ENCODE assay signal across 28 cellular contexts in genomic region chr11:111459506-111460270, GRCh38. TPM values are rescaled to one million over a fixed set of nuclear protein-coding genes. Genes with fewer than 3 reads are reported as not detected.
DNase-seq lines count a peak whose midpoint lies in the region; ATAC-seq and TF ChIP-seq lines count a peak whose summit lies in the region.
"Had no signal": no experiment of that assay in that cellular context is flagged by ENCODE, and none has a peak within 500 bp of the region (broad histone marks: within the 10 kb centered on the region; RNA-seq: fewer than 3 reads in every experiment).

No MANE protein-coding gene starts in this region.

- H3K27me3 ChIP-seq in Caco-2 (replicated peaks; ENCODE audit: control insufficient read depth, insufficient read depth, low read length) (no peaks in the 10 kb centered on the region), esophagus muscularis mucosa (peaks cover 0 to 33% (median 0%) of the 10 kb centered on the region in 4 donors), osteoblast (ENCODE audit: insufficient read depth, low read length) (peaks cover 14% of the 10 kb centered on the region), adrenal gland (no peaks in the 10 kb centered on the region)

- no peaks in the 10 kb centered on the region for H3K79me2 ChIP-seq in osteoblast (ENCODE audit: insufficient read depth, low read length)

- TF ChIP-seq EP300 in esophagus muscularis mucosa (IDR thresholded peaks at IDR 0.05): no peak

- TF ChIP-seq CTCF in Caco-2 (IDR thresholded peaks at IDR 0.05; ENCODE audit: insufficient read depth in 1 of 2, low read depth in 1 of 2, low read length in 1 of 2, severe bottlenecking in 1 of 2, unreplicated experiment in 1 of 2): peak; percentile 33 to 42
- TF ChIP-seq CTCF in HFFc6 (IDR thresholded peaks at IDR 0.05): peak; percentile 48
- no peak for TF ChIP-seq CTCF in esophagus muscularis mucosa (IDR thresholded peaks at IDR 0.05)
- TF ChIP-seq CTCF in osteoblast (IDR thresholded peaks at IDR 0.05; ENCODE audit: extremely low read depth, low read depth, low read length): peak; percentile 13
- no peak for TF ChIP-seq CTCF in adrenal gland (IDR thresholded peaks at IDR 0.05)

- peaks cover 14% of the 10 kb centered on the region for H3K4me1 ChIP-seq in Caco-2
- no peaks in the 10 kb centered on the region for H3K4me1 ChIP-seq in esophagus muscularis mucosa
- H3K4me1 ChIP-seq in osteoblast (ENCODE audit: insufficient read depth, low read length): no peaks in the 10 kb centered on the region
- no peaks in the 10 kb centered on the region for H3K4me1 ChIP-seq in adrenal gland (replicated peaks in 1 of 2)

- CTCF ChIA-PET in Caco-2 (lab: Charles Lee): no interaction called here

- H3K9me3 ChIP-seq in Caco-2 (no peaks in the 10 kb centered on the region), esophagus muscularis mucosa (no peaks in the 10 kb centered on the region), osteoblast (ENCODE audit: low read depth, low read length) (no peaks in the 10 kb centered on the region), adrenal gland (replicated peaks in 1 of 3) (no peaks in the 10 kb centered on the region)

- no peaks in the 10 kb centered on the region for H3K27me3 Mint-ChIP-seq in Caco-2 (ENCODE audit: insufficient read depth, unreplicated experiment)
- peaks cover 18% of the 10 kb centered on the region for H3K27me3 Mint-ChIP-seq in HFFc6 (ENCODE audit: insufficient read depth)
- H3K27me3 Mint-ChIP-seq in stimulated activated memory B cell treated with anti-CD40 and anti-IgM and Interleukin-4, amounts not matched to agents 10 μg/mL and 1 μg/mL and 100 μg/mL, for 72 hours: peaks cover 74% of the 10 kb centered on the region
- H3K27me3 Mint-ChIP-seq: CD4-positive, CD25-positive, alpha-beta regulatory T cell had no signal

- H3K4me1 Mint-ChIP-seq in Caco-2 (ENCODE audit: low read depth, unreplicated experiment) (peaks cover 6% of the 10 kb centered on the region), HFFc6 (ENCODE audit: low read depth) (peaks cover 11% of the 10 kb centered on the region)
- H3K4me1 Mint-ChIP-seq in stimulated activated memory B cell treated with anti-CD40 and anti-IgM and Interleukin-4, amounts not matched to agents 10 μg/mL and 1 μg/mL and 100 μg/mL, for 72 hours: no peaks in the 10 kb centered on the region
- H3K4me1 Mint-ChIP-seq: activated naive CD4-positive, alpha-beta T cell treated with anti-CD3 and anti-CD28 coated beads, Interleukin-2, amount 50 U/mL, for 24 hours; CD4-positive, CD25-positive, alpha-beta regulatory T cell had no signal

- no peak overlapping the region for H3K4me3 ChIP-seq in Caco-2 (ENCODE audit: low read depth, low read length)
- H3K4me3 ChIP-seq in esophagus muscularis mucosa: no peak overlapping the region
- H3K4me3 ChIP-seq in osteoblast (ENCODE audit: insufficient read depth, low read length): no peak overlapping the region
- H3K4me3 ChIP-seq in adrenal gland: no peak overlapping the region
- H3K4me3 ChIP-seq: cardiac muscle cell, GM12878, lung had no signal

- no peak overlapping the region for H2AFZ ChIP-seq in osteoblast (ENCODE audit: low read length)

- no peaks in the 10 kb centered on the region for H3K36me3 Mint-ChIP-seq in Caco-2 (ENCODE audit: insufficient read depth, unreplicated experiment)
- H3K36me3 Mint-ChIP-seq in HFFc6 (ENCODE audit: low read depth): no peaks in the 10 kb centered on the region
- H3K36me3 Mint-ChIP-seq in stimulated activated memory B cell treated with anti-CD40 and anti-IgM and Interleukin-4, amounts not matched to agents 10 μg/mL and 1 μg/mL and 100 μg/mL, for 72 hours: no peaks in the 10 kb centered on the region
- H3K36me3 Mint-ChIP-seq: activated naive CD4-positive, alpha-beta T cell treated with anti-CD3 and anti-CD28 coated beads, Interleukin-2, amount 50 U/mL, for 24 hours; CD4-positive, CD25-positive, alpha-beta regulatory T cell had no signal

- H3K9me3 Mint-ChIP-seq in Caco-2 (ENCODE audit: unreplicated experiment) (no peaks in the 10 kb centered on the region), HFFc6 (no peaks in the 10 kb centered on the region)
- H3K9me3 Mint-ChIP-seq in stimulated activated memory B cell treated with anti-CD40 and anti-IgM and Interleukin-4, amounts not matched to agents 10 μg/mL and 1 μg/mL and 100 μg/mL, for 72 hours: no peaks in the 10 kb centered on the region
- H3K9me3 Mint-ChIP-seq: activated naive CD4-positive, alpha-beta T cell treated with anti-CD3 and anti-CD28 coated beads, Interleukin-2, amount 50 U/mL, for 24 hours; activated T-helper 2 cell treated with anti-CD3 and anti-CD28 coated beads, Interferon-gamma antibody, Interleukin-2, Interleukin-4, amounts not matched to agents 10 μg/mL and 5 μg/mL and 100 μg/mL, durations not matched to agents 14 hours and 24 hours and 36 hours; CD4-positive, CD25-positive, alpha-beta regulatory T cell; dendritic cell treated with granulocyte-macrophage colony-stimulating factor and Interleukin-4, amounts not matched to agents 40 ng/mL and 50 ng/mL, for 4 days; nephron progenitor cell; T-helper 2 cell treated with Interferon-gamma antibody and Interleukin-4, amounts not matched to agents 5 μg/mL and 100 μg/mL, for 36 hours had no signal

- TF ChIP-seq POLR2A in esophagus muscularis mucosa (IDR thresholded peaks at IDR 0.05; ENCODE audit: low read depth) (no peak), adrenal gland (IDR thresholded peaks at IDR 0.05) (no peak)

- H3K27ac Mint-ChIP-seq in Caco-2 (ENCODE audit: unreplicated experiment) (no peak overlapping the region), HFFc6 (no peak overlapping the region)
- no peak overlapping the region for H3K27ac Mint-ChIP-seq in stimulated activated memory B cell treated with anti-CD40 and anti-IgM and Interleukin-4, amounts not matched to agents 10 μg/mL and 1 μg/mL and 100 μg/mL, for 72 hours
- H3K27ac Mint-ChIP-seq: activated naive CD4-positive, alpha-beta T cell treated with anti-CD3 and anti-CD28 coated beads, Interleukin-2, amount 50 U/mL, for 24 hours; activated T-helper 2 cell treated with anti-CD3 and anti-CD28 coated beads, Interferon-gamma antibody, Interleukin-2, Interleukin-4, amounts not matched to agents 10 μg/mL and 5 μg/mL and 100 μg/mL, durations not matched to agents 14 hours and 24 hours and 36 hours; CD4-positive, CD25-positive, alpha-beta regulatory T cell; dendritic cell treated with granulocyte-macrophage colony-stimulating factor and Interleukin-4, amounts not matched to agents 40 ng/mL and 50 ng/mL, for 4 days; nephron progenitor cell; T-helper 2 cell treated with Interferon-gamma antibody and Interleukin-4, amounts not matched to agents 5 μg/mL and 100 μg/mL, for 36 hours had no signal

- no peaks in the 10 kb centered on the region for H3K36me3 ChIP-seq in Caco-2 (ENCODE audit: control insufficient read depth, insufficient read depth, low read length)
- H3K36me3 ChIP-seq in esophagus muscularis mucosa: no peaks in the 10 kb centered on the region
- H3K36me3 ChIP-seq in osteoblast (ENCODE audit: insufficient read depth, low read length): no peaks in the 10 kb centered on the region
- no peaks in the 10 kb centered on the region for H3K36me3 ChIP-seq in adrenal gland (replicated peaks in 1 of 2)
- H3K36me3 ChIP-seq: cardiac muscle cell had no signal

- intact Hi-C loops in Caco-2 (cut with micrococcal nuclease; ENCODE audit: unreplicated experiment) (no loop called here), esophagus muscularis mucosa (cut with DNase I) (no loop called here), adrenal gland (cut with DNase I) (no loop called here)

- H4K20me1 ChIP-seq in osteoblast (ENCODE audit: insufficient read depth, low read length): no peaks in the 10 kb centered on the region

- DNase-seq in Caco-2 (peak; percentile 52 to 60), HFFc6 (no peak), esophagus muscularis mucosa (ENCODE audit: extremely low spot score) (peak; percentile 68), osteoblast (ENCODE audit: insufficient read length, low spot score, missing footprints) (peak; percentile 35), adrenal gland (no peak), NCI-H2029 treated with DMSO at 0.1 percent for 48 hours (lab: John Stamatoyannopoulos, UW) (no peak)
- DNase-seq: activated CD4-positive, alpha-beta T cell treated with anti-CD3 and anti-CD28 coated beads, Interleukin-2, amount 50 U/mL, for 1 hour; anterior cingulate cortex; CD4-positive, CD25-positive, alpha-beta regulatory T cell; NCI-H1092; NCI-H187 treated with DMSO at 0.1 percent for 48 hours; NCI-H524 treated with DMSO at 0.1 percent for 48 hours; nephron progenitor cell; posterior cingulate gyrus; right cardiac atrium; Right ventricle myocardium superior; stimulated activated CD4-positive, alpha-beta T cell treated with anti-CD3 and anti-CD28 coated beads, Interleukin-2, amount 100 ng/mL, for 48 hours had no signal

- no peak overlapping the region for H3K4me2 ChIP-seq in osteoblast (ENCODE audit: insufficient read depth, low read length)

- POLR2A ChIA-PET in Caco-2 (lab: Charles Lee): no interaction called here

- BruUV-seq in Caco-2 (replicated peaks; lab: Mats Ljungman, UMichigan): no TSS peak

- ATAC-seq in stimulated activated memory B cell treated with anti-CD40 and anti-IgM and Interleukin-4, amounts not matched to agents 10 μg/mL and 1 μg/mL and 100 μg/mL, for 72 hours: no peak
- ATAC-seq: GM12878, right cardiac atrium had no signal

- no peak overlapping the region for H3K4me3 Mint-ChIP-seq in Caco-2 (ENCODE audit: unreplicated experiment)
- no peak overlapping the region for H3K4me3 Mint-ChIP-seq in HFFc6
- no peak overlapping the region for H3K4me3 Mint-ChIP-seq in stimulated activated memory B cell treated with anti-CD40 and anti-IgM and Interleukin-4, amounts not matched to agents 10 μg/mL and 1 μg/mL and 100 μg/mL, for 72 hours
- H3K4me3 Mint-ChIP-seq: activated naive CD4-positive, alpha-beta T cell treated with anti-CD3 and anti-CD28 coated beads, Interleukin-2, amount 50 U/mL, for 24 hours; CD4-positive, CD25-positive, alpha-beta regulatory T cell; dendritic cell treated with granulocyte-macrophage colony-stimulating factor and Interleukin-4, amounts not matched to agents 40 ng/mL and 50 ng/mL, for 4 days; nephron progenitor cell; T-helper 2 cell treated with Interferon-gamma antibody and Interleukin-4, amounts not matched to agents 5 μg/mL and 100 μg/mL, for 36 hours had no signal

- H3K27ac ChIP-seq in esophagus muscularis mucosa (replicated peaks in 1 of 4) (no peak overlapping the region), osteoblast (ENCODE audit: low read depth, low read length) (no peak overlapping the region), adrenal gland (no peak overlapping the region)
- H3K27ac ChIP-seq: cardiac muscle cell had no signal

- 88% methylated on average over 9 of the region's 9 CpGs for WGBS in esophagus muscularis mucosa
- WGBS in adrenal gland, 4 donors: 85 to 93% (median 88%) methylated on average over 6 to 9 of the region's 9 CpGs

RNA-seq across cellular contexts. Expression of gene BTG4, which starts 52.5 kb away (rescaled TPM):
- total RNA-seq in Caco-2 (2022): 0.61 and 1.2 TPM in 2 replicates
- not detected for total RNA-seq in HFFc6 (2021; fragmentation: NEBNext Ultra II Directional; extraction: Animal tissue kit (Norgen Biotek cat#: 25700))
- not detected for total RNA-seq in esophagus muscularis mucosa
- total RNA-seq in osteoblast: 0.29 TPM in 1 of 2 replicates, not detected in the other
- total RNA-seq in adrenal gland: not detected
- not detected for polyA plus RNA-seq in adrenal gland
- total RNA-seq: activated T-helper 2 cell treated with anti-CD3 and anti-CD28 coated beads, Interferon-gamma antibody, Interleukin-2, Interleukin-4, amounts not matched to agents 10 μg/mL and 5 μg/mL and 100 μg/mL, durations not matched to agents 14 hours and 24 hours and 36 hours; cardiac muscle cell; CD4-positive, CD25-positive, alpha-beta regulatory T cell; endothelial cell of umbilical vein; GM12878; mucosa of gallbladder; right cardiac atrium; Right ventricle myocardium superior; subcutaneous adipose tissue had no signal
- polyA plus RNA-seq: cardiac muscle cell, endothelial cell of umbilical vein, right cardiac atrium had no signal

RNA-seq across cellular contexts. Expression of gene HOATZ, which starts 54.9 kb away (rescaled TPM):
- total RNA-seq in Caco-2 (2022) (not detected in 2 replicates), esophagus muscularis mucosa (not detected), osteoblast (not detected in 2 replicates), adrenal gland (not detected)
- not detected for total RNA-seq in HFFc6 (2021; fragmentation: NEBNext Ultra II Directional; extraction: Animal tissue kit (Norgen Biotek cat#: 25700))
- polyA plus RNA-seq in adrenal gland: not detected
- total RNA-seq: activated T-helper 2 cell treated with anti-CD3 and anti-CD28 coated beads, Interferon-gamma antibody, Interleukin-2, Interleukin-4, amounts not matched to agents 10 μg/mL and 5 μg/mL and 100 μg/mL, durations not matched to agents 14 hours and 24 hours and 36 hours; cardiac muscle cell; CD4-positive, CD25-positive, alpha-beta regulatory T cell; endothelial cell of umbilical vein; mucosa of gallbladder; right cardiac atrium; Right ventricle myocardium superior; subcutaneous adipose tissue had no signal
- polyA plus RNA-seq: cardiac muscle cell; CD4-positive, CD25-positive, alpha-beta regulatory T cell; endothelial cell of umbilical vein; GM12878; right cardiac atrium had no signal

Comparison
In these comparisons a context has a peak if more than half of its experiments do, and no peak if none do; other contexts are left out.
1. DNase-seq: peak in Caco-2 (2 of 2), esophagus muscularis mucosa (single experiment) and osteoblast (single experiment); none in HFFc6 (single experiment), adrenal gland (0 of 7) and NCI-H2029 treated with DMSO at 0.1 percent for 48 hours (single experiment).
2. CTCF ChIP-seq: peak in Caco-2 (2 of 2), HFFc6 (single experiment) and osteoblast (single experiment); none in esophagus muscularis mucosa (0 of 3) and adrenal gland (0 of 6).